8 cellular contexts compared by ENCODE assay signal in the genomic region with DNA sequence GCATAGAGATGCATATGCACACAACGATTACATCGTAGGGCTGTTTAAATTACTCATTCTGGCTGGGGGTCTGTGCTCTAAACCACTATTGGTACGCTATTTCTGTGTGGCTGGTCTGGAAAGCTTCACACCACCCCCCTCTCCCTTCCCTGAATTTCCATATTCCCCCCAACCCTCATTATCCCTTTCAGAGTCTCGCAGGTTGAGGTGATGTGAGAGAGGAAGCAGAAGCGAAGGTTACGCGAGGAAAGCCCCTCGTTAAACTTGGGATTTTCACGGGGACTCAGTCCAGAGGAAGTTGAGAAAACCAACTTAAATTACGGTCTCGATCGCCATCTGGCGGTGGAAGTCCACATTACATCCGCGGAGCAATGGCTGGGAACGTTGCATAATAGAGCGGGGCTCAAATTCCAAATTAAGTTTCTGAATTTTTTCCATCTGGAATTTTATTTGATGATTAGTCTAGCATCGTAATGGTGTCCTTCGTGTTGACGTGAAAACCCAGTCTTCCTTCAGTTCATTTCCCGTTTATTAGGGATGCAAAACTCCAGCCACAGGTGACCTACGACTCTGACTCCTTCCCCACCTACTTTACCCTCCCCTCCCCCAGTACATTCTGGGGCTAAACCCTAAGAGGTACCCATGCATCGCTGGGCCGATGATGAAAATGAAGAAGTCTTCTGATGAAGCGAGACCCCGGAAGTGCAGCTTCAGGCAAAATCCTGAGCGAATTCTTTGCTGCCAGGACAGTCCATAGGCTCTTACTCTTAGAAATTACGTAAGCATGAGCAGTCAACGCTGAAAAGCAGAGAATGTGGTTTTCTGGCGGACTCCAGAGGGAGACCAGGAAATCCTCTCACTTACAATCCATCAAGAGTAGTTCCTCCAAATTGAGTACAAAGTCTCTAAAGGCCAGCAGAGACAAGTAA. TPM values are rescaled to one million over a fixed set of nuclear protein-coding genes. Genes with fewer than 3 reads are reported as not detected.
DNase-seq lines count a peak whose midpoint lies in the region; ATAC-seq and TF ChIP-seq lines count a peak whose summit lies in the region.

No MANE protein-coding gene starts in this region.

- no peak overlapping the region for H3K27ac Mint-ChIP-seq in CD4-positive, alpha-beta T cell
- H3K27ac Mint-ChIP-seq in activated T-cell treated with anti-CD3 and anti-CD28 coated beads, Interleukin-2, amount 50 U/mL, for 72 hours = no peak overlapping the region
- peak overlapping the region in 1 of 2 donors; percentile 37 for H3K27ac Mint-ChIP-seq in natural killer cell treated with Interleukin-12 subunit alpha and Interleukin-12 subunit beta and Interleukin-15 and Interleukin-18, amount 100 ng/mL, for 72 hours
- H3K27ac Mint-ChIP-seq in stimulated activated naive B cell treated with anti-CD40 and anti-IgM and Interleukin-4, amounts not matched to agents 10 μg/mL and 1 μg/mL and 100 μg/mL, for 72 hours = peak overlapping the region; percentile 92

- peaks cover 3% of the 10 kb centered on the region for H3K9me3 Mint-ChIP-seq in CD4-positive, alpha-beta T cell
- H3K9me3 Mint-ChIP-seq in activated T-cell treated with anti-CD3 and anti-CD28 coated beads, Interleukin-2, amount 50 U/mL, for 72 hours = no peaks in the 10 kb centered on the region
- peaks cover 3% of the 10 kb centered on the region for H3K9me3 Mint-ChIP-seq in natural killer cell treated with Interleukin-12 subunit alpha and Interleukin-12 subunit beta and Interleukin-15 and Interleukin-18, amount 100 ng/mL, for 72 hours
- H3K9me3 Mint-ChIP-seq in stimulated activated naive B cell treated with anti-CD40 and anti-IgM and Interleukin-4, amounts not matched to agents 10 μg/mL and 1 μg/mL and 100 μg/mL, for 72 hours = peaks cover 9 to 15% of the 10 kb centered on the region in 2 donors

- peak overlapping the region; percentile 68 for H3K4me2 ChIP-seq in PC-9

- peak; percentile 73 for ATAC-seq in CD4-positive, alpha-beta T cell (ENCODE audit: poor library complexity)
- ATAC-seq in activated T-cell treated with anti-CD3 and anti-CD28 coated beads, Interleukin-2, amount 50 U/mL, for 72 hours (replicated peaks in 1 of 2) = peak; percentile 61 to 74
- ATAC-seq in natural killer cell treated with Interleukin-12 subunit alpha and Interleukin-12 subunit beta and Interleukin-15 and Interleukin-18, amount 100 ng/mL, for 72 hours = peak; percentile 70 to 82
- ATAC-seq in stimulated activated naive B cell treated with anti-CD40 and anti-IgM and Interleukin-4, amounts not matched to agents 10 μg/mL and 1 μg/mL and 100 μg/mL, for 72 hours (replicated peaks) = peak; percentile 67 to 74
- no peak for ATAC-seq in HG02642 (IDR thresholded peaks at IDR 0.05; ENCODE audit: poor library complexity, unreplicated experiment)

- peak overlapping the region; percentile 71 for H2AFZ ChIP-seq in PC-9

- no TSS peak for BruUV-seq in PC-9 (replicated peaks; lab: Mats Ljungman, UMichigan)

- intact Hi-C loops in CD4-positive, alpha-beta T cell (cut with DNase I, micrococcal nuclease) = loop anchor here (1.0 to 10.0 kb wide), 6 partner anchors 70 to 550 kb away; no protein-coding TSS in a partner anchor
- intact Hi-C loops in PC-9 (cut with micrococcal nuclease; ENCODE audit: unreplicated experiment) = loop anchor here (1.0 to 10.0 kb wide), 4 partner anchors 41 to 680 kb away; a partner anchor contains a TSS

- no peaks in the 10 kb centered on the region for H3K4me1 ChIP-seq in PC-9 (replicated peaks; ENCODE audit: insufficient read depth)

- no peaks in the 10 kb centered on the region for H3K79me2 ChIP-seq in PC-9 (ENCODE audit: low read depth)

- peak overlapping the region; percentile 30; the same call in 1 of the 2 replicates for H3K4me3 ChIP-seq in PC-9

- H3K4me3 Mint-ChIP-seq in CD4-positive, alpha-beta T cell = peak overlapping the region; percentile 40
- peak overlapping the region; percentile 56 to 69 for H3K4me3 Mint-ChIP-seq in activated T-cell treated with anti-CD3 and anti-CD28 coated beads, Interleukin-2, amount 50 U/mL, for 72 hours
- H3K4me3 Mint-ChIP-seq in natural killer cell treated with Interleukin-12 subunit alpha and Interleukin-12 subunit beta and Interleukin-15 and Interleukin-18, amount 100 ng/mL, for 72 hours = peak overlapping the region; percentile 64
- peak overlapping the region; percentile 78 to 84 for H3K4me3 Mint-ChIP-seq in stimulated activated naive B cell treated with anti-CD40 and anti-IgM and Interleukin-4, amounts not matched to agents 10 μg/mL and 1 μg/mL and 100 μg/mL, for 72 hours

- DNase-seq in CD4-positive, alpha-beta T cell = peak; percentile 57 to 86 (median 74)
- DNase-seq in HEK293T (ENCODE audit: extremely low spot score) (peak; percentile 73), PC-9 (peak; percentile 51 to 64), fibroblast of peridontal ligament (ENCODE audit: extremely low read depth) (peak; percentile 81)
- DNase-seq in activated T-cell treated with anti-CD3 and anti-CD28 coated beads, Interleukin-2, amount 50 U/mL, for 72 hours = peak; percentile 76 to 79
- DNase-seq in natural killer cell treated with Interleukin-12 subunit alpha and Interleukin-12 subunit beta and Interleukin-15 and Interleukin-18, amount 100 ng/mL, for 72 hours (ENCODE audit: low spot score) = peak; percentile 76
- DNase-seq in stimulated activated naive B cell treated with anti-CD40 and anti-IgM and Interleukin-4, amounts not matched to agents 10 μg/mL and 1 μg/mL and 100 μg/mL, for 72 hours = peak; percentile 68

- H3K36me3 ChIP-seq in PC-9 (ENCODE audit: low read depth) = no peaks in the 10 kb centered on the region

- no peaks in the 10 kb centered on the region for H3K36me3 Mint-ChIP-seq in CD4-positive, alpha-beta T cell (ENCODE audit: low read depth)
- peaks cover 0 to 1% of the 10 kb centered on the region in 2 donors for H3K36me3 Mint-ChIP-seq in activated T-cell treated with anti-CD3 and anti-CD28 coated beads, Interleukin-2, amount 50 U/mL, for 72 hours (ENCODE audit: insufficient read depth in 2 of 2)
- peaks cover 10% of the 10 kb centered on the region for H3K36me3 Mint-ChIP-seq in natural killer cell treated with Interleukin-12 subunit alpha and Interleukin-12 subunit beta and Interleukin-15 and Interleukin-18, amount 100 ng/mL, for 72 hours
- H3K36me3 Mint-ChIP-seq in stimulated activated naive B cell treated with anti-CD40 and anti-IgM and Interleukin-4, amounts not matched to agents 10 μg/mL and 1 μg/mL and 100 μg/mL, for 72 hours = peaks cover 7 to 16% of the 10 kb centered on the region in 2 donors

- no peaks in the 10 kb centered on the region for H3F3A ChIP-seq in PC-9 (ENCODE audit: insufficient read depth, low read depth)

- TF ChIP-seq CTCF in CD4-positive, alpha-beta T cell (IDR thresholded peaks at IDR 0.05) = peak; percentile 97
- TF ChIP-seq CTCF in PC-9 (conservative IDR thresholded peaks at IDR 0.05) = peak; percentile 94

- H3K27me3 Mint-ChIP-seq in CD4-positive, alpha-beta T cell = peaks cover 65% of the 10 kb centered on the region
- peaks cover 67% of the 10 kb centered on the region for H3K27me3 Mint-ChIP-seq in activated T-cell treated with anti-CD3 and anti-CD28 coated beads, Interleukin-2, amount 50 U/mL, for 72 hours (ENCODE audit: low read depth)
- peaks cover 45 to 58% of the 10 kb centered on the region in 2 donors for H3K27me3 Mint-ChIP-seq in natural killer cell treated with Interleukin-12 subunit alpha and Interleukin-12 subunit beta and Interleukin-15 and Interleukin-18, amount 100 ng/mL, for 72 hours
- no peaks in the 10 kb centered on the region for H3K27me3 Mint-ChIP-seq in stimulated activated naive B cell treated with anti-CD40 and anti-IgM and Interleukin-4, amounts not matched to agents 10 μg/mL and 1 μg/mL and 100 μg/mL, for 72 hours

- CTCF ChIA-PET in CD4-positive, alpha-beta T cell (lab: Charles Lee) = interaction anchor here (0.8 to 1.0 kb wide), 1 partner anchor 71 kb away, joined by 3 read pairs; no protein-coding TSS in a partner anchor
- CTCF ChIA-PET in HEK293T (lab: Yijun Ruan, JAX) (interaction anchor here (1.2 kb wide), 1 partner anchor 10 kb away, joined by 4 read pairs; no protein-coding TSS in a partner anchor), PC-9 (lab: Charles Lee) (interaction anchor here (1.0 kb wide), 1 partner anchor 71 kb away, joined by 4 read pairs; no protein-coding TSS in a partner anchor)

- H3K9me3 ChIP-seq in CD4-positive, alpha-beta T cell (ENCODE audit: control insufficient read depth, low read length) = no peaks in the 10 kb centered on the region
- peaks cover 6% of the 10 kb centered on the region for H3K9me3 ChIP-seq in PC-9 (ENCODE audit: insufficient read depth, low read depth)

- POLR2A ChIA-PET in CD4-positive, alpha-beta T cell (lab: Charles Lee) = no interaction called here
- POLR2A ChIA-PET in HEK293T (lab: Yijun Ruan, JAX) (no interaction called here), PC-9 (lab: Charles Lee; ENCODE audit: unreplicated experiment) (no interaction called here)

- no peak overlapping the region for H3K27ac ChIP-seq in CD4-positive, alpha-beta T cell (ENCODE audit: low read depth, low read length)
- no peak overlapping the region for H3K27ac ChIP-seq in PC-9

- H3K27me3 ChIP-seq in CD4-positive, alpha-beta T cell (ENCODE audit: control insufficient read depth, insufficient read depth, low read length) = peaks cover 21% of the 10 kb centered on the region
- H3K27me3 ChIP-seq in PC-9 (ENCODE audit: insufficient read depth, low read depth) = peaks cover 35% of the 10 kb centered on the region

- H3K4me1 Mint-ChIP-seq in CD4-positive, alpha-beta T cell (ENCODE audit: low read depth) = peaks cover 26% of the 10 kb centered on the region
- peaks cover 27% of the 10 kb centered on the region for H3K4me1 Mint-ChIP-seq in activated T-cell treated with anti-CD3 and anti-CD28 coated beads, Interleukin-2, amount 50 U/mL, for 72 hours (ENCODE audit: low read depth)
- H3K4me1 Mint-ChIP-seq in natural killer cell treated with Interleukin-12 subunit alpha and Interleukin-12 subunit beta and Interleukin-15 and Interleukin-18, amount 100 ng/mL, for 72 hours (ENCODE audit: low read depth in 2 of 2) = peaks cover 17 to 24% of the 10 kb centered on the region in 2 donors
- H3K4me1 Mint-ChIP-seq in stimulated activated naive B cell treated with anti-CD40 and anti-IgM and Interleukin-4, amounts not matched to agents 10 μg/mL and 1 μg/mL and 100 μg/mL, for 72 hours = peaks cover 41% of the 10 kb centered on the region in 2 donors

- no peaks in the 10 kb centered on the region for H3K9me2 ChIP-seq in PC-9 (ENCODE audit: insufficient read depth)

- no peaks in the 10 kb centered on the region for H4K20me1 ChIP-seq in PC-9 (ENCODE audit: insufficient read depth)

RNA-seq across cellular contexts. Expression of a gene that starts 19.7 kb away (rescaled TPM):
- total RNA-seq in CD4-positive, alpha-beta T cell = 1 to 10 TPM; 2.9 to 3.2 TPM
- total RNA-seq in PC-9 (2021) = 3.4 and 4.3 TPM in 2 replicates
- total RNA-seq in activated T-cell treated with anti-CD3 and anti-CD28 coated beads, Interleukin-2, amount 50 U/mL, for 72 hours = 1 to 10 TPM; 8.0 to 8.1 TPM
- 10 to 100 TPM in 1 of 2 donors, 1 to 10 TPM in 1; 3.3 to 13.9 TPM for total RNA-seq in natural killer cell treated with Interleukin-12 subunit alpha and Interleukin-12 subunit beta and Interleukin-15 and Interleukin-18, amount 100 ng/mL, for 72 hours

RNA-seq across cellular contexts. Expression of a gene that starts 33.8 kb away (rescaled TPM):
- 1 to 10 TPM; 1.3 to 2.2 TPM for total RNA-seq in CD4-positive, alpha-beta T cell
- total RNA-seq in PC-9 (2021) = not detected in 2 replicates
- total RNA-seq in activated T-cell treated with anti-CD3 and anti-CD28 coated beads, Interleukin-2, amount 50 U/mL, for 72 hours = under 1 TPM; 0.36 to 0.60 TPM
- 1 to 10 TPM in 1 of 2 donors, under 1 TPM in 1; 0.88 to 7.4 TPM for total RNA-seq in natural killer cell treated with Interleukin-12 subunit alpha and Interleukin-12 subunit beta and Interleukin-15 and Interleukin-18, amount 100 ng/mL, for 72 hours

RNA-seq across cellular contexts. Expression of a gene that starts 41.4 kb away (rescaled TPM):
- total RNA-seq in CD4-positive, alpha-beta T cell = 100 to 1,000 TPM; 165 to 171 TPM
- 70.6 and 91.2 TPM in 2 replicates for total RNA-seq in PC-9 (2021)
- 100 to 1,000 TPM; 117 to 127 TPM for total RNA-seq in activated T-cell treated with anti-CD3 and anti-CD28 coated beads, Interleukin-2, amount 50 U/mL, for 72 hours
- total RNA-seq in natural killer cell treated with Interleukin-12 subunit alpha and Interleukin-12 subunit beta and Interleukin-15 and Interleukin-18, amount 100 ng/mL, for 72 hours = 100 to 1,000 TPM; 220 to 252 TPM

RNA-seq across cellular contexts. Expression of a gene that starts 46.7 kb away (rescaled TPM):
- total RNA-seq in CD4-positive, alpha-beta T cell = 100 to 1,000 TPM; 120 to 121 TPM
- 70.8 and 101 TPM in 2 replicates for total RNA-seq in PC-9 (2021)
- total RNA-seq in activated T-cell treated with anti-CD3 and anti-CD28 coated beads, Interleukin-2, amount 50 U/mL, for 72 hours = 100 to 1,000 TPM; 301 to 305 TPM
- 100 to 1,000 TPM; 259 to 356 TPM for total RNA-seq in natural killer cell treated with Interleukin-12 subunit alpha and Interleukin-12 subunit beta and Interleukin-15 and Interleukin-18, amount 100 ng/mL, for 72 hours

RNA-seq across cellular contexts. Expression of a gene that starts 55.9 kb away (rescaled TPM):
- 1 to 10 TPM in 1 of 2 experiments, under 1 TPM in 1; 0.71 to 1.1 TPM for total RNA-seq in CD4-positive, alpha-beta T cell
- not detected in 2 replicates for total RNA-seq in PC-9 (2021)
- 1 to 10 TPM in 1 of 2 donors, not detected in 1; 1.2 TPM for total RNA-seq in activated T-cell treated with anti-CD3 and anti-CD28 coated beads, Interleukin-2, amount 50 U/mL, for 72 hours
- total RNA-seq in natural killer cell treated with Interleukin-12 subunit alpha and Interleukin-12 subunit beta and Interleukin-15 and Interleukin-18, amount 100 ng/mL, for 72 hours = 10 to 100 TPM in 1 of 2 donors, 1 to 10 TPM in 1; 1.2 to 10.9 TPM
